18 cellular contexts compared by ENCODE assay signal in the genomic region with DNA sequence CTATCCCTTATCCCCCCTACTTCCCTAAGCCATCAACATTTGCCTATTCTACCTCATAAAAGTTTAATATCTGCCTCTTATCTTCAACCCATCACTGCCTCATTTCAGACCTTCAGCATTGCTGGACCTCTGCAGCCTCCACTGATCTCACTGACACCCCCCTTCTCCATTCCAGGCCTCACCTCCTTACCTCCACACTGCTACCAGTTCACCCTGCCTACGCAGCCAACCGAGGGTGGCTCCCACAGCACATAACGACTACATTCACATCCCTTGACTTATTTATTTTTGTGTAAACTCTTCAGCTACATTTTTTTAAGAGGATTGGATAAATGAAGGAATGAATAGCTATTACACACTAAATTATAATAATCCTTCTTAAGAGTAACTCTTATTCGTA.
"Had no signal": no experiment of that assay in that cellular context is flagged by ENCODE, and none has a peak within 500 bp of the region (broad histone marks: within the 10 kb centered on the region; RNA-seq: fewer than 3 reads in every experiment).

No MANE protein-coding gene starts in this region.

- ATAC-seq: gastrocnemius medialis; left lobe of liver; natural killer cell treated with Interleukin-12 subunit alpha and Interleukin-12 subunit beta and Interleukin-15 and Interleukin-18, amount 100 ng/mL, for 72 hours had no signal

- H3K4me3 ChIP-seq: gastrocnemius medialis, prostate gland, skin epidermis, tibial nerve had no signal

- DNase-seq: activated B cell treated with CpG ODN at 0.5 μM for 24 hours; activated CD4-positive, alpha-beta T cell treated with anti-CD3 and anti-CD28 coated beads, Interleukin-2, amount 10 ng/mL, durations not matched to agents 24 days and 14 days; activated CD8-positive, alpha-beta memory T cell treated with anti-CD3 and anti-CD28 coated beads, Interleukin-2, amount 50 U/mL, for 48 hours; dorsolateral prefrontal cortex; erythroblast; gastrocnemius medialis; right cardiac atrium; stimulated activated CD4-positive, alpha-beta T cell treated with anti-CD3 and anti-CD28 coated beads, Interleukin-15, amount 100 ng/mL, for 24 hours; stimulated activated CD4-positive, alpha-beta T cell treated with anti-CD3 and anti-CD28 coated beads, Interleukin-4, amount 100 ng/mL, for 1 hour; stimulated activated naive CD4-positive, alpha-beta T cell treated with Interleukin-2 at 50 U/mL for 16 hours; T-helper 2 cell had no signal

- H3K9me3 Mint-ChIP-seq: activated B cell treated with CpG ODN at 0.5 μM for 24 hours; activated CD4-positive, alpha-beta T cell treated with anti-CD3 and anti-CD28 coated beads, Interleukin-2, amount 10 ng/mL, durations not matched to agents 24 days and 14 days; activated T-helper 1 cell treated with anti-CD3 and anti-CD28 coated beads, Interleukin-12 subunit alpha, Interleukin-12 subunit beta, Interleukin-2, Interleukin-4 antibody, amounts not matched to agents 30 ng/mL and 10 ng/mL and 1 ng/mL, durations not matched to agents 14 hours and 24 hours and 36 hours; natural killer cell treated with Interleukin-12 subunit alpha and Interleukin-12 subunit beta and Interleukin-15 and Interleukin-18, amount 100 ng/mL, for 72 hours had no signal

- H3K36me3 ChIP-seq: prostate gland had no signal

- H3K27ac ChIP-seq: ascending aorta had no signal

- H3K9me3 ChIP-seq: ascending aorta, gastrocnemius medialis, prostate gland, tibial nerve had no signal

- H3K4me1 ChIP-seq: prostate gland had no signal

- H3K4me3 Mint-ChIP-seq: activated B cell treated with CpG ODN at 0.5 μM for 24 hours; activated CD4-positive, alpha-beta T cell treated with anti-CD3 and anti-CD28 coated beads, Interleukin-2, amount 10 ng/mL, durations not matched to agents 24 days and 14 days; activated T-helper 1 cell treated with anti-CD3 and anti-CD28 coated beads, Interleukin-12 subunit alpha, Interleukin-12 subunit beta, Interleukin-2, Interleukin-4 antibody, amounts not matched to agents 30 ng/mL and 10 ng/mL and 1 ng/mL, durations not matched to agents 14 hours and 24 hours and 36 hours; natural killer cell treated with Interleukin-12 subunit alpha and Interleukin-12 subunit beta and Interleukin-15 and Interleukin-18, amount 100 ng/mL, for 72 hours had no signal

- H3K27me3 ChIP-seq: ascending aorta, dorsolateral prefrontal cortex, gastrocnemius medialis, tibial nerve had no signal

- H3K27me3 Mint-ChIP-seq: activated B cell treated with CpG ODN at 0.5 μM for 24 hours; activated CD4-positive, alpha-beta T cell treated with anti-CD3 and anti-CD28 coated beads, Interleukin-2, amount 10 ng/mL, durations not matched to agents 24 days and 14 days had no signal

- H3K27ac Mint-ChIP-seq: activated B cell treated with CpG ODN at 0.5 μM for 24 hours; activated CD4-positive, alpha-beta T cell treated with anti-CD3 and anti-CD28 coated beads, Interleukin-2, amount 10 ng/mL, durations not matched to agents 24 days and 14 days; activated T-helper 1 cell treated with anti-CD3 and anti-CD28 coated beads, Interleukin-12 subunit alpha, Interleukin-12 subunit beta, Interleukin-2, Interleukin-4 antibody, amounts not matched to agents 30 ng/mL and 10 ng/mL and 1 ng/mL, durations not matched to agents 14 hours and 24 hours and 36 hours; natural killer cell treated with Interleukin-12 subunit alpha and Interleukin-12 subunit beta and Interleukin-15 and Interleukin-18, amount 100 ng/mL, for 72 hours had no signal
